7 cellular contexts compared by ENCODE assay signal in the genomic region with DNA sequence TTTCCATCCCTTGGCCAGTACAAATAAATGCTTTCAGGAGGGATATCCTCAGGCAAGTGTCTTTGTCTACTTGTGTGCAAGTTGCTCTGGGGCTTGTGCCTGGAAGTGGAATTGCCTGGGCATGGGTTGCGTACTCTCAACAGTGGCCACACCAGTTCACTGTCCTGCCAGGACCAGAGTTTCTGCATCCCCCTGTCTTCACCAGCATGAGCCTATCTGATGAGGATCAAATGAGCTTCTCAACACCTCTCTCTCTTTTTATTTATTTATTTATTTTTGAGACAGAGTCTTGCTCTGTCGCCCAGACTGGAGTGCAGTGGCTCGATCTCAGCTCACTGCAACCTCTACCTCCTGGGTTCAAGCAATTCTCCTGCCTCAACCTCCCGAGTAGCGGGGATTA. TPM values are rescaled to one million over a fixed set of nuclear protein-coding genes. Genes with fewer than 3 reads are reported as not detected.
DNase-seq lines count a peak whose midpoint lies in the region; ATAC-seq and TF ChIP-seq lines count a peak whose summit lies in the region.
"Not testable (repeated sequence)": the region's sequence is repeated elsewhere in the genome, so short reads cannot be mapped to it uniquely, and the experiment has no call there.

No MANE protein-coding gene starts in this region.

- not testable (repeated sequence) for DNase-seq in T-helper 17 cell
- peak; percentile 23 for DNase-seq in activated CD8-positive, alpha-beta memory T cell treated with anti-CD3 and anti-CD28 coated beads, Interleukin-2, amount 50 U/mL, for 48 hours
- DNase-seq in mesenteric fat pad (ENCODE audit: low spot score), result peak; percentile 51
- DNase-seq in osteoblast (ENCODE audit: insufficient read length, low spot score, missing footprints), result peak; percentile 67
- peak; percentile 43 for DNase-seq in retina
- DNase-seq in sciatic nerve (ENCODE audit: low spot score), result peak; percentile 14
- peak; percentile 3 for DNase-seq in upper lobe of right lung

- H3K27me3 ChIP-seq in osteoblast (ENCODE audit: insufficient read depth, low read length) (peaks cover 22% of the 10 kb centered on the region), upper lobe of right lung (peaks cover 42% of the 10 kb centered on the region)

- H2AFZ ChIP-seq in osteoblast (ENCODE audit: low read length), result not testable (repeated sequence)

- ATAC-seq in T-helper 17 cell, sciatic nerve, upper lobe of right lung: not testable (repeated sequence)

- not testable (repeated sequence) for H3K36me3 Mint-ChIP-seq in T-helper 17 cell (ENCODE audit: low read depth)

- H3K4me1 Mint-ChIP-seq in T-helper 17 cell, result not testable (repeated sequence)

- peak overlapping the region; percentile 27 for H3K27ac Mint-ChIP-seq in T-helper 17 cell

- intact Hi-C loops in sciatic nerve (cut with DNase I); upper lobe of right lung (cut with DNase I): not testable (repeated sequence)

- H4K20me1 ChIP-seq in osteoblast (ENCODE audit: insufficient read depth, low read length), result not testable (repeated sequence)

- not testable (repeated sequence) for H3K79me2 ChIP-seq in osteoblast (ENCODE audit: insufficient read depth, low read length)

- H3K4me1 ChIP-seq in osteoblast (ENCODE audit: insufficient read depth, low read length); upper lobe of right lung: not testable (repeated sequence)

- H3K4me3 Mint-ChIP-seq in T-helper 17 cell, result not testable (repeated sequence)

- not testable (repeated sequence) for H3K9me3 ChIP-seq in T-helper 17 cell (ENCODE audit: control insufficient read depth, low read length, poor library complexity, severe bottlenecking); osteoblast (ENCODE audit: low read depth, low read length); upper lobe of right lung

- not testable (repeated sequence) for H3K36me3 ChIP-seq in osteoblast (ENCODE audit: insufficient read depth, low read length); upper lobe of right lung

- peaks cover 58% of the 10 kb centered on the region for H3K27me3 Mint-ChIP-seq in T-helper 17 cell

- H3K4me2 ChIP-seq in osteoblast (ENCODE audit: insufficient read depth, low read length), result not testable (repeated sequence)

- H3K27ac ChIP-seq in osteoblast (ENCODE audit: low read depth, low read length); upper lobe of right lung: not testable (repeated sequence)

- H3K4me3 ChIP-seq in osteoblast (ENCODE audit: insufficient read depth, low read length); upper lobe of right lung: not testable (repeated sequence)

- TF ChIP-seq CTCF in osteoblast (IDR thresholded peaks at IDR 0.05; ENCODE audit: extremely low read depth, low read depth, low read length); upper lobe of right lung (IDR thresholded peaks at IDR 0.05): not testable (repeated sequence)

RNA-seq across cellular contexts. Expression of a gene that starts 26.1 kb away (rescaled TPM):
- total RNA-seq in T-helper 17 cell (10 to 100 TPM; 36.8 to 52.0 TPM), mesenteric fat pad (20.9 TPM), osteoblast (17.7 and 18.1 TPM in 2 replicates), sciatic nerve (12.7 TPM), upper lobe of right lung (24.9 TPM)
